ENCODE assay signal across 16 cellular contexts in genomic region chr9:128325629-128326028, GRCh38. TPM values are rescaled to one million over a fixed set of nuclear protein-coding genes. Genes with fewer than 3 reads are reported as not detected.
A peak's percentile ranks its signal among the peaks of the same experiment; 100 is the strongest.
DNase-seq lines count a peak whose midpoint lies in the region; TF ChIP-seq lines count a peak whose summit lies in the region.
"Had no signal": no experiment of that assay in that cellular context is flagged by ENCODE, and none has a peak within 500 bp of the region (broad histone marks: within the 10 kb centered on the region; RNA-seq: fewer than 3 reads in every experiment).

No MANE protein-coding gene starts in this region.

- no peak for DNase-seq in activated naive CD4-positive, alpha-beta T cell treated with Interleukin-2 at 50 U/mL for 16 hours
- DNase-seq in RWPE1 (ENCODE audit: low spot score) (no peak), GM19238 (ENCODE audit: insufficient read length, low spot score) (no peak), MM.1S (no peak)
- DNase-seq: DMS79 treated with DMSO at 0.1 percent for 48 hours, HCEC 1CT, MV-4-11, NCI-H1417 treated with DMSO at 0.1 percent for 48 hours, NCI-H2029, NCI-H2171 treated with DMSO at 0.1 percent for 48 hours, NCI-H510A had no signal

- peaks cover 11% of the 10 kb centered on the region for H3F3A ChIP-seq in MM.1S (ENCODE audit: insufficient read depth, low read length)

- H3K36me3 ChIP-seq in esophagus (ENCODE audit: control insufficient read depth in 2 of 2, insufficient read depth in 2 of 2, low read length in 1 of 2) (peaks cover 3 to 8% of the 10 kb centered on the region in 2 donors), MM.1S (replicated peaks; ENCODE audit: insufficient read depth, low read length) (no peaks in the 10 kb centered on the region)

- H3K4me3 ChIP-seq in esophagus (ENCODE audit: low read depth in 1 of 2, low read length in 2 of 2) (no peak overlapping the region), skin epidermis (no peak overlapping the region), MM.1S (ENCODE audit: low read length) (no peak overlapping the region)
- H3K4me3 ChIP-seq: A549 had no signal

- no peak overlapping the region for H3K9ac ChIP-seq in MM.1S (ENCODE audit: low read length)

- H3K27ac Mint-ChIP-seq in activated naive CD4-positive, alpha-beta T cell treated with anti-CD3 and anti-CD28 coated beads, Interleukin-2, amount 50 U/mL, for 24 hours = peak overlapping the region; percentile 82

- 67 to 68% methylated on average over 13 of the region's 13 CpGs for WGBS in esophagus, 2 donors

- H3K9me3 ChIP-seq in esophagus (ENCODE audit: control insufficient read depth in 2 of 2, insufficient read depth in 1 of 2, low read depth in 1 of 2, low read length in 1 of 2) = no peaks in the 10 kb centered on the region
- no peaks in the 10 kb centered on the region for H3K9me3 ChIP-seq in MM.1S (replicated peaks; ENCODE audit: insufficient read depth, low read length)
- H3K9me3 ChIP-seq: A549 had no signal

- no peaks in the 10 kb centered on the region for H3K9me3 Mint-ChIP-seq in activated naive CD4-positive, alpha-beta T cell treated with anti-CD3 and anti-CD28 coated beads, Interleukin-2, amount 50 U/mL, for 24 hours
- H3K9me3 Mint-ChIP-seq: IgD-negative memory B cell had no signal

- H4K20me1 ChIP-seq in MM.1S (ENCODE audit: insufficient read depth, low read length) = no peaks in the 10 kb centered on the region

- no peak overlapping the region for H3K4me3 Mint-ChIP-seq in activated naive CD4-positive, alpha-beta T cell treated with anti-CD3 and anti-CD28 coated beads, Interleukin-2, amount 50 U/mL, for 24 hours

- no peaks in the 10 kb centered on the region for H3K27me3 Mint-ChIP-seq in activated naive CD4-positive, alpha-beta T cell treated with anti-CD3 and anti-CD28 coated beads, Interleukin-2, amount 50 U/mL, for 24 hours
- H3K27me3 Mint-ChIP-seq: IgD-negative memory B cell had no signal

- H3K27me3 ChIP-seq in esophagus (ENCODE audit: control insufficient read depth in 1 of 2, insufficient read depth in 2 of 2, low read length in 2 of 2) = no peaks in the 10 kb centered on the region
- H3K27me3 ChIP-seq in MM.1S (replicated peaks; ENCODE audit: insufficient read depth, low read length) = no peaks in the 10 kb centered on the region

- H3K36me3 Mint-ChIP-seq in activated naive CD4-positive, alpha-beta T cell treated with anti-CD3 and anti-CD28 coated beads, Interleukin-2, amount 50 U/mL, for 24 hours = peaks cover 6% of the 10 kb centered on the region

- H3K4me1 Mint-ChIP-seq in activated naive CD4-positive, alpha-beta T cell treated with anti-CD3 and anti-CD28 coated beads, Interleukin-2, amount 50 U/mL, for 24 hours = peaks cover 5% of the 10 kb centered on the region

- H3K4me1 ChIP-seq in esophagus (ENCODE audit: control insufficient read depth in 2 of 2, insufficient read depth in 2 of 2, low read length in 1 of 2) (peaks cover 0 to 11% of the 10 kb centered on the region in 2 donors), MM.1S (ENCODE audit: low read length) (peaks cover 11% of the 10 kb centered on the region)

- no peak overlapping the region for H2AFZ ChIP-seq in MM.1S (ENCODE audit: low read length)

- POLR2A ChIA-PET in RWPE1 (lab: Yijun Ruan, JAX; ENCODE audit: low non-redundant PET) = no interaction called here

- TF ChIP-seq CTCF in RWPE1 (conservative IDR thresholded peaks at IDR 0.05; ENCODE audit: low read depth) (no peak), MM.1S (IDR thresholded peaks at IDR 0.05; ENCODE audit: low read length) (no peak)

- CTCF ChIA-PET in RWPE1 (lab: Yijun Ruan, JAX) = interaction anchor here (0.9 kb wide), 1 partner anchor 16 kb away, joined by 3 read pairs; no protein-coding TSS in a partner anchor

- no peak overlapping the region for H3K4me2 ChIP-seq in MM.1S (ENCODE audit: low read depth, low read length)
- H3K4me2 ChIP-seq: A549 had no signal

- H3K79me2 ChIP-seq in MM.1S (ENCODE audit: low read length) = peaks cover 47% of the 10 kb centered on the region

- no peaks in the 10 kb centered on the region for H3K9me2 ChIP-seq in MM.1S (replicated peaks; ENCODE audit: insufficient read depth, low read length)

- H3K27ac ChIP-seq in RWPE1 (peak overlapping the region; percentile 49), esophagus (ENCODE audit: low read depth in 2 of 2, low read length in 1 of 2) (peak overlapping the region; percentile 57 to 87), skin epidermis (peak overlapping the region in 14 of 21 experiments; percentile 3 to 90 (median 40)), MM.1S (ENCODE audit: low read length) (no peak overlapping the region)
- H3K27ac ChIP-seq: A549 had no signal

RNA-seq across cellular contexts. Expression of gene COQ4, which starts 3.0 kb away (rescaled TPM):
- polyA plus RNA-seq in esophagus = 10 to 100 TPM; 63.2 to 73.6 TPM

RNA-seq across cellular contexts. Expression of gene TRUB2, which starts 3.4 kb away (rescaled TPM):
- polyA plus RNA-seq in esophagus = 10 to 100 TPM; 12.5 to 18.8 TPM

RNA-seq across cellular contexts. Expression of gene SLC27A4, which starts 14.7 kb away (rescaled TPM):
- 10 to 100 TPM; 65.2 to 69.2 TPM for polyA plus RNA-seq in esophagus

RNA-seq across cellular contexts. Expression of gene URM1, which starts 45.5 kb away (rescaled TPM):
- polyA plus RNA-seq in esophagus = 10 to 100 TPM; 18.7 to 42.2 TPM

RNA-seq across cellular contexts. Expression of gene SWI5, which starts 49.6 kb away (rescaled TPM):
- 10 to 100 TPM; 16.9 to 32.7 TPM for polyA plus RNA-seq in esophagus
